12 cellular contexts compared by ENCODE assay signal in genomic region chr22:25623310-25623734, GRCh38. TPM values are rescaled to one million over a fixed set of nuclear protein-coding genes. Genes with fewer than 3 reads are reported as not detected.
DNase-seq lines count a peak whose midpoint lies in the region; ATAC-seq and TF ChIP-seq lines count a peak whose summit lies in the region.
"Had no signal": no experiment of that assay in that cellular context is flagged by ENCODE, and none has a peak within 500 bp of the region (broad histone marks: within the 10 kb centered on the region; RNA-seq: fewer than 3 reads in every experiment).

No MANE protein-coding gene starts in this region.

- ATAC-seq in HG02623 (IDR thresholded peaks at IDR 0.05; ENCODE audit: unreplicated experiment) = peak; percentile 53
- peak; percentile 87 to 89 for ATAC-seq in stimulated activated naive B cell treated with anti-CD40 and anti-IgM and Interleukin-4, amounts not matched to agents 10 μg/mL and 1 μg/mL and 100 μg/mL, for 72 hours (replicated peaks)
- no peak for ATAC-seq in HG02973 (IDR thresholded peaks at IDR 0.05; ENCODE audit: unreplicated experiment)

- H3K4me1 Mint-ChIP-seq in activated naive CD4-positive, alpha-beta T cell treated with anti-CD3 and anti-CD28 coated beads for 36 hours (ENCODE audit: low read depth) = peaks cover 18% of the 10 kb centered on the region
- H3K4me1 Mint-ChIP-seq in activated naive CD4-positive, alpha-beta T cell treated with anti-CD3 and anti-CD28 coated beads, Interleukin-2, amount 10 ng/mL, durations not matched to agents 7 days and 5 days = peaks cover 33% of the 10 kb centered on the region
- peaks cover 59 to 60% of the 10 kb centered on the region in 2 donors for H3K4me1 Mint-ChIP-seq in stimulated activated naive B cell treated with anti-CD40 and anti-IgM and Interleukin-4, amounts not matched to agents 10 μg/mL and 1 μg/mL and 100 μg/mL, for 72 hours

- no peak overlapping the region for H3K4me3 ChIP-seq in ascending aorta
- H3K4me3 ChIP-seq: skin epidermis had no signal

- no peaks in the 10 kb centered on the region for H3K36me3 ChIP-seq in ascending aorta

- CTCF ChIA-PET in activated naive CD4-positive, alpha-beta T cell treated with anti-CD3 and anti-CD28 coated beads for 36 hours (lab: Charles Lee) = no interaction called here
- CTCF ChIA-PET in activated naive CD4-positive, alpha-beta T cell treated with anti-CD3 and anti-CD28 coated beads, Interleukin-2, amount 10 ng/mL, durations not matched to agents 7 days and 5 days (lab: Charles Lee) = interaction anchor here (0.6 to 0.7 kb wide), 3 partner anchors 33 to 101 kb away, joined by 3 read pairs; no protein-coding TSS in a partner anchor

- no peaks in the 10 kb centered on the region for H3K27me3 Mint-ChIP-seq in activated naive CD4-positive, alpha-beta T cell treated with anti-CD3 and anti-CD28 coated beads for 36 hours (ENCODE audit: low read depth)
- H3K27me3 Mint-ChIP-seq in activated naive CD4-positive, alpha-beta T cell treated with anti-CD3 and anti-CD28 coated beads, Interleukin-2, amount 10 ng/mL, durations not matched to agents 7 days and 5 days = no peaks in the 10 kb centered on the region
- no peaks in the 10 kb centered on the region for H3K27me3 Mint-ChIP-seq in stimulated activated naive B cell treated with anti-CD40 and anti-IgM and Interleukin-4, amounts not matched to agents 10 μg/mL and 1 μg/mL and 100 μg/mL, for 72 hours

- H3K27ac ChIP-seq in ascending aorta = no peak overlapping the region
- H3K27ac ChIP-seq: skin epidermis had no signal

- H3K4me1 ChIP-seq in ascending aorta = peaks cover 0 to 3% of the 10 kb centered on the region in 2 donors

- H3K27me3 ChIP-seq in ascending aorta = no peaks in the 10 kb centered on the region
- H3K27me3 ChIP-seq: BE2C had no signal

- no peaks in the 10 kb centered on the region for H3K36me3 Mint-ChIP-seq in activated naive CD4-positive, alpha-beta T cell treated with anti-CD3 and anti-CD28 coated beads for 36 hours (ENCODE audit: low read depth)
- H3K36me3 Mint-ChIP-seq in activated naive CD4-positive, alpha-beta T cell treated with anti-CD3 and anti-CD28 coated beads, Interleukin-2, amount 10 ng/mL, durations not matched to agents 7 days and 5 days = peaks cover 27% of the 10 kb centered on the region
- peaks cover 36 to 63% of the 10 kb centered on the region in 2 donors for H3K36me3 Mint-ChIP-seq in stimulated activated naive B cell treated with anti-CD40 and anti-IgM and Interleukin-4, amounts not matched to agents 10 μg/mL and 1 μg/mL and 100 μg/mL, for 72 hours

- peak; percentile 45 for DNase-seq in activated naive CD4-positive, alpha-beta T cell treated with anti-CD3 and anti-CD28 coated beads for 36 hours
- no peak for DNase-seq in activated naive CD4-positive, alpha-beta T cell treated with anti-CD3 and anti-CD28 coated beads, Interleukin-2, amount 10 ng/mL, durations not matched to agents 7 days and 5 days
- peak; percentile 65 to 81 for DNase-seq in NCI-H526 (lab: John Stamatoyannopoulos, UW)
- DNase-seq in stimulated activated naive B cell treated with anti-CD40 and anti-IgM and Interleukin-4, amounts not matched to agents 10 μg/mL and 1 μg/mL and 100 μg/mL, for 72 hours = no peak
- no peak for DNase-seq in posterior cingulate gyrus
- no peak for DNase-seq in ascending aorta (ENCODE audit: low spot score in 2 of 2)
- DNase-seq: BE2C, foreskin fibroblast, mesendoderm had no signal

- no peak overlapping the region for H3K27ac Mint-ChIP-seq in activated naive CD4-positive, alpha-beta T cell treated with anti-CD3 and anti-CD28 coated beads for 36 hours
- no peak overlapping the region for H3K27ac Mint-ChIP-seq in activated naive CD4-positive, alpha-beta T cell treated with anti-CD3 and anti-CD28 coated beads, Interleukin-2, amount 10 ng/mL, durations not matched to agents 7 days and 5 days
- H3K27ac Mint-ChIP-seq in stimulated activated naive B cell treated with anti-CD40 and anti-IgM and Interleukin-4, amounts not matched to agents 10 μg/mL and 1 μg/mL and 100 μg/mL, for 72 hours = peak overlapping the region; percentile 44

- H3K4me3 Mint-ChIP-seq in activated naive CD4-positive, alpha-beta T cell treated with anti-CD3 and anti-CD28 coated beads for 36 hours = no peak overlapping the region
- H3K4me3 Mint-ChIP-seq in activated naive CD4-positive, alpha-beta T cell treated with anti-CD3 and anti-CD28 coated beads, Interleukin-2, amount 10 ng/mL, durations not matched to agents 7 days and 5 days = no peak overlapping the region
- H3K4me3 Mint-ChIP-seq in stimulated activated naive B cell treated with anti-CD40 and anti-IgM and Interleukin-4, amounts not matched to agents 10 μg/mL and 1 μg/mL and 100 μg/mL, for 72 hours = no peak overlapping the region

- H3K9me3 Mint-ChIP-seq in activated naive CD4-positive, alpha-beta T cell treated with anti-CD3 and anti-CD28 coated beads for 36 hours = no peaks in the 10 kb centered on the region
- H3K9me3 Mint-ChIP-seq in activated naive CD4-positive, alpha-beta T cell treated with anti-CD3 and anti-CD28 coated beads, Interleukin-2, amount 10 ng/mL, durations not matched to agents 7 days and 5 days = no peaks in the 10 kb centered on the region
- peaks cover 2 to 4% of the 10 kb centered on the region in 2 donors for H3K9me3 Mint-ChIP-seq in stimulated activated naive B cell treated with anti-CD40 and anti-IgM and Interleukin-4, amounts not matched to agents 10 μg/mL and 1 μg/mL and 100 μg/mL, for 72 hours

- TF ChIP-seq CTCF in ascending aorta (IDR thresholded peaks at IDR 0.05) = no peak

- intact Hi-C loops in activated naive CD4-positive, alpha-beta T cell treated with anti-CD3 and anti-CD28 coated beads for 36 hours (cut with micrococcal nuclease) = loop anchor here (5.0 kb wide), 2 partner anchors 51 to 79 kb away; no protein-coding TSS in a partner anchor
- intact Hi-C loops in posterior cingulate gyrus (cut with DNase I) (loop anchor here (10.0 kb wide), 1 partner anchor 61 kb away; no protein-coding TSS in a partner anchor), ascending aorta (cut with DNase I) (no loop called here)

- no peaks in the 10 kb centered on the region for H3K9me3 ChIP-seq in ascending aorta
- H3K9me3 ChIP-seq: BE2C had no signal

RNA-seq across cellular contexts. Expression of gene GRK3, which starts 58.8 kb away (rescaled TPM):
- 1 to 10 TPM; 8.3 to 8.9 TPM for total RNA-seq in activated naive CD4-positive, alpha-beta T cell treated with anti-CD3 and anti-CD28 coated beads for 36 hours
- total RNA-seq in ascending aorta = 74.9 TPM

Comparison
In these comparisons a context has a peak if more than half of its experiments do, and no peak if none do; other contexts are left out.
1. DNase-seq: peak in activated naive CD4-positive, alpha-beta T cell treated with anti-CD3 and anti-CD28 coated beads for 36 hours (single experiment) and NCI-H526 (2 of 2); none in activated naive CD4-positive, alpha-beta T cell treated with anti-CD3 and anti-CD28 coated beads, Interleukin-2, amount 10 ng/mL, durations not matched to agents 7 days and 5 days (single experiment), stimulated activated naive B cell treated with anti-CD40 and anti-IgM and Interleukin-4, amounts not matched to agents 10 μg/mL and 1 μg/mL and 100 μg/mL, for 72 hours (single experiment), posterior cingulate gyrus (0 of 10) and ascending aorta (0 of 2).